In the genomic region with DNA sequence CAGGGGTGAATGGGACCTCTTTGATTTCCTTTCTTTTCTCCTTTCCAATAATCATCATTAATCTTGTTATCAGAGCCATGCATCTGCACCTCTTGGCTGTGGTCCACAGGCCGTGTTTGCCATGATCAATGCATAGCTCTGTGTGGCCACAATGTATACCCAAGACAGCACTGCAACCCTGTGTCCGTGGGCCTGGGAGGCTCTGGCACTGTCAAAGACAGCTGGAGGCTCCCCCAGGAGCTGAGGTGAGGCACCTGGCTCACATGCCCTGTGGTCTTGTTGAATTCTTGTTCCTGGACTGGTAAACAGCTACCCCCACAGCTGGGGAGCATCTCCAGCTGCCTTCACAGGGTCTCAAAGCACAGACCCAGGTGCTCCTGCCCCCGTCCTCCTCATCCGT, we compare ENCODE assay signal across 24 cellular contexts.
DNase-seq lines count a peak whose midpoint lies in the region; ATAC-seq and TF ChIP-seq lines count a peak whose summit lies in the region.
"Had no signal": no experiment of that assay in that cellular context is flagged by ENCODE, and none has a peak within 500 bp of the region (broad histone marks: within the 10 kb centered on the region; RNA-seq: fewer than 3 reads in every experiment).

No MANE protein-coding gene starts in this region.

- no peaks in the 10 kb centered on the region for H3K36me3 Mint-ChIP-seq in neural crest cell (ENCODE audit: low read depth)
- peaks cover 8% of the 10 kb centered on the region for H3K36me3 Mint-ChIP-seq in activated T-cell treated with anti-CD3 and anti-CD28 coated beads, Interleukin-2, amount 50 U/mL, for 4 hours (ENCODE audit: insufficient read depth)
- H3K36me3 Mint-ChIP-seq: CD14-positive monocyte had no signal

- H3K4me1 ChIP-seq in heart right ventricle, result peaks cover 13 to 81% (median 44%) of the 10 kb centered on the region in 9 donors
- peaks cover 34% of the 10 kb centered on the region for H3K4me1 ChIP-seq in upper lobe of right lung
- H3K4me1 ChIP-seq: SJSA1 had no signal

- H3K36me3 ChIP-seq in heart right ventricle (no peaks in the 10 kb centered on the region), upper lobe of right lung (no peaks in the 10 kb centered on the region)
- H3K36me3 ChIP-seq: Peyer's patch, SJSA1 had no signal

- H3K27ac Mint-ChIP-seq in neural crest cell (ENCODE audit: unreplicated experiment), result peak overlapping the region; percentile 38
- H3K27ac Mint-ChIP-seq: B cell, CD14-positive monocyte, GM23338 had no signal

- ATAC-seq in heart right ventricle (no peak), upper lobe of right lung (no peak), GM18870 (IDR thresholded peaks at IDR 0.05; ENCODE audit: unreplicated experiment) (no peak), GM18867 (IDR thresholded peaks at IDR 0.05; ENCODE audit: unreplicated experiment) (no peak)
- ATAC-seq in activated T-cell treated with anti-CD3 and anti-CD28 coated beads, Interleukin-2, amount 50 U/mL, for 4 hours, result no peak
- ATAC-seq: A549, GM23338, HCT116 had no signal

- H3K4me3 Mint-ChIP-seq in neural crest cell, result no peak overlapping the region
- no peak overlapping the region for H3K4me3 Mint-ChIP-seq in activated T-cell treated with anti-CD3 and anti-CD28 coated beads, Interleukin-2, amount 50 U/mL, for 4 hours
- H3K4me3 Mint-ChIP-seq: B cell, CD14-positive monocyte, GM23338 had no signal

- DNase-seq in cardiac septum (ENCODE audit: low spot score) (peak; percentile 49), heart right ventricle (no peak), RPMI8226 (peak; percentile 34), neural crest cell (ENCODE audit: low read depth, low spot score) (no peak), upper lobe of right lung (peak; percentile 17)
- no peak for DNase-seq in activated T-cell treated with anti-CD3 and anti-CD28 coated beads, Interleukin-2, amount 50 U/mL, for 4 hours
- DNase-seq: COR-L47, DMS79, IMR-90, MV-4-11, NCI-H1105 treated with DMSO at 0.1 percent for 48 hours, NCI-H1694 treated with DMSO at 0.1 percent for 48 hours, NCI-H2081 treated with DMSO at 0.1 percent for 48 hours, NCI-H2171 treated with DMSO at 0.1 percent for 48 hours, NCI-H524 treated with DMSO at 0.1 percent for 48 hours, Peyer's patch had no signal

- H3K27me3 Mint-ChIP-seq in neural crest cell (ENCODE audit: low read depth), result no peaks in the 10 kb centered on the region
- peaks cover 2% of the 10 kb centered on the region for H3K27me3 Mint-ChIP-seq in activated T-cell treated with anti-CD3 and anti-CD28 coated beads, Interleukin-2, amount 50 U/mL, for 4 hours (ENCODE audit: low read depth)

- no peaks in the 10 kb centered on the region for H3K27me3 ChIP-seq in heart right ventricle
- H3K27me3 ChIP-seq in upper lobe of right lung, result no peaks in the 10 kb centered on the region
- H3K27me3 ChIP-seq: Peyer's patch, SJSA1 had no signal

- no peak overlapping the region for H3K27ac ChIP-seq in heart right ventricle
- no peak overlapping the region for H3K27ac ChIP-seq in upper lobe of right lung
- H3K27ac ChIP-seq: A549, Peyer's patch, SJSA1 had no signal

- no peaks in the 10 kb centered on the region for H3K9me3 ChIP-seq in heart right ventricle
- H3K9me3 ChIP-seq in upper lobe of right lung, result no peaks in the 10 kb centered on the region
- H3K9me3 ChIP-seq: A549, Peyer's patch, SJSA1 had no signal

- H3K9me3 Mint-ChIP-seq in neural crest cell, result no peaks in the 10 kb centered on the region
- no peaks in the 10 kb centered on the region for H3K9me3 Mint-ChIP-seq in activated T-cell treated with anti-CD3 and anti-CD28 coated beads, Interleukin-2, amount 50 U/mL, for 4 hours

- H3K4me3 ChIP-seq in heart right ventricle, result no peak overlapping the region
- H3K4me3 ChIP-seq in upper lobe of right lung, result no peak overlapping the region
- H3K4me3 ChIP-seq: A549, GM23338, Peyer's patch, SJSA1 had no signal

- peaks cover 24% of the 10 kb centered on the region for H3K4me1 Mint-ChIP-seq in neural crest cell
- peaks cover 52% of the 10 kb centered on the region for H3K4me1 Mint-ChIP-seq in activated T-cell treated with anti-CD3 and anti-CD28 coated beads, Interleukin-2, amount 50 U/mL, for 4 hours (ENCODE audit: low read depth)

- intact Hi-C loops in cardiac septum (cut with DNase I), result no loop called here
- intact Hi-C loops in heart right ventricle (cut with DNase I), result no loop called here
- intact Hi-C loops in upper lobe of right lung (cut with DNase I), result no loop called here

- WGBS in heart right ventricle, 2 donors, result 91 to 94% methylated on average over 4 of the region's 4 CpGs

- TF ChIP-seq CTCF in heart right ventricle (IDR thresholded peaks at IDR 0.05), result no peak
- TF ChIP-seq CTCF in neural crest cell (conservative IDR thresholded peaks at IDR 0.05), result no peak
- no peak for TF ChIP-seq CTCF in upper lobe of right lung (IDR thresholded peaks at IDR 0.05)

Comparison
In these comparisons a context has a peak if more than half of its experiments do, and no peak if none do; other contexts are left out.
1. DNase-seq: peak in cardiac septum (single experiment), RPMI8226 (single experiment) and upper lobe of right lung (single experiment); none in heart right ventricle (0 of 2), neural crest cell (single experiment) and activated T-cell treated with anti-CD3 and anti-CD28 coated beads, Interleukin-2, amount 50 U/mL, for 4 hours (single experiment).